Comparison of ENCODE assay signal across 2 cellular contexts in genomic region chr14:70318635-70319013, GRCh38.
TF ChIP-seq lines count a peak whose summit lies in the region.

No MANE protein-coding gene starts in this region.

TF ChIP-seq in A549, 52 proteins besides CTCF, POLR2A, EP300 and RAD21 (continued from another document):
- TF ChIP-seq ELK1 (IDR thresholded peaks at IDR 0.05; ENCODE audit: low read depth, low read length): no peak
- no peak for TF ChIP-seq KDM5A (IDR thresholded peaks at IDR 0.05)
- TF ChIP-seq, protein P1, sequence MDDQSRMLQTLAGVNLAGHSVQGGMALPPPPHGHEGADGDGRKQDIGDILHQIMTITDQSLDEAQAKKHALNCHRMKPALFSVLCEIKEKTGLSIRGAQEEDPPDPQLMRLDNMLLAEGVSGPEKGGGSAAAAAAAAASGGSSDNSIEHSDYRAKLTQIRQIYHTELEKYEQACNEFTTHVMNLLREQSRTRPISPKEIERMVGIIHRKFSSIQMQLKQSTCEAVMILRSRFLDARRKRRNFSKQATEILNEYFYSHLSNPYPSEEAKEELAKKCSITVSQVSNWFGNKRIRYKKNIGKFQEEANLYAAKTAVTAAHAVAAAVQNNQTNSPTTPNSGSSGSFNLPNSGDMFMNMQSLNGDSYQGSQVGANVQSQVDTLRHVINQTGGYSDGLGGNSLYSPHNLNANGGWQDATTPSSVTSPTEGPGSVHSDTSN (IDR thresholded peaks at IDR 0.05): no peak
- no peak for TF ChIP-seq EHF (CRISPR knock-in tag; IDR thresholded peaks at IDR 0.05)
- no peak for TF ChIP-seq JUNB (IDR thresholded peaks at IDR 0.05)
- TF ChIP-seq FOSB (CRISPR knock-in tag; IDR thresholded peaks at IDR 0.05): no peak
- no peak for TF ChIP-seq ESRRA (IDR thresholded peaks at IDR 0.05; ENCODE audit: borderline replicate concordance, low read length)

TF ChIP-seq in liver, 16 proteins besides CTCF, POLR2A, EP300 and RAD21 (continued from another document):
- TF ChIP-seq REST (IDR thresholded peaks at IDR 0.05) (no peak), YY1 (IDR thresholded peaks at IDR 0.05) (peak; percentile 11)
- TF ChIP-seq, protein P2, sequence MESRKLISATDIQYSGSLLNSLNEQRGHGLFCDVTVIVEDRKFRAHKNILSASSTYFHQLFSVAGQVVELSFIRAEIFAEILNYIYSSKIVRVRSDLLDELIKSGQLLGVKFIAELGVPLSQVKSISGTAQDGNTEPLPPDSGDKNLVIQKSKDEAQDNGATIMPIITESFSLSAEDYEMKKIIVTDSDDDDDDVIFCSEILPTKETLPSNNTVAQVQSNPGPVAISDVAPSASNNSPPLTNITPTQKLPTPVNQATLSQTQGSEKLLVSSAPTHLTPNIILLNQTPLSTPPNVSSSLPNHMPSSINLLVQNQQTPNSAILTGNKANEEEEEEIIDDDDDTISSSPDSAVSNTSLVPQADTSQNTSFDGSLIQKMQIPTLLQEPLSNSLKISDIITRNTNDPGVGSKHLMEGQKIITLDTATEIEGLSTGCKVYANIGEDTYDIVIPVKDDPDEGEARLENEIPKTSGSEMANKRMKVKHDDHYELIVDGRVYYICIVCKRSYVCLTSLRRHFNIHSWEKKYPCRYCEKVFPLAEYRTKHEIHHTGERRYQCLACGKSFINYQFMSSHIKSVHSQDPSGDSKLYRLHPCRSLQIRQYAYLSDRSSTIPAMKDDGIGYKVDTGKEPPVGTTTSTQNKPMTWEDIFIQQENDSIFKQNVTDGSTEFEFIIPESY (IDR thresholded peaks at IDR 0.05): no peak
